Comparison of ENCODE assay signal across 14 cellular contexts in the genomic region with DNA sequence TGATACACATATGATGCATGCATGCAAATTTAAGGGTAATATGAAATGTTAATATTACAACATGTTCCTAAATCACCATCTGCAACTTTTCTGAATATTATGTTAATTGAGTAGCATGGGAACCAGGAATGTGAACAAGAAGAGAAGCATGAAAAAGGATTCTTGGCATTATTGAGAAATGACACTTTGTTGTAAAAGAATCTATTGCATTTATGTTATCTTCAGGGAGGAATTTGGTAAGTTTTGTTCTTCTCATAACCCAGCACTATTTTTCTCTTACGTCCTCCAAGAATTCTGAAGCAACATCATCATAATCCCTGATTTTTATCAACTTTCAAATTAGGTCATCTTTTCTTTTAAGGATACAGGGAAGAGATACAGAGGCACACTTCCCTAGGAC.
"Had no signal": no experiment of that assay in that cellular context is flagged by ENCODE, and none has a peak within 500 bp of the region (broad histone marks: within the 10 kb centered on the region; RNA-seq: fewer than 3 reads in every experiment).

No MANE protein-coding gene starts in this region.

- H3K27ac ChIP-seq: gastrocnemius medialis, tibial nerve, uterus, WERI-Rb-1 had no signal

- H3K4me1 Mint-ChIP-seq: memory B cell had no signal

- H3K4me3 Mint-ChIP-seq: activated CD4-positive, alpha-beta memory T cell treated with anti-CD3 and anti-CD28 coated beads for 36 hours; activated naive CD8-positive, alpha-beta T cell treated with anti-CD3 and anti-CD28 coated beads for 36 hours; activated T-helper 1 cell treated with anti-CD3 and anti-CD28 coated beads, Interleukin-12 subunit alpha, Interleukin-12 subunit beta, Interleukin-2, Interleukin-4 antibody, amounts not matched to agents 30 ng/mL and 10 ng/mL and 1 ng/mL, durations not matched to agents 14 hours and 24 hours and 36 hours; memory B cell; stimulated activated naive CD8-positive, alpha-beta T cell treated with anti-CD3 and anti-CD28 coated beads, Interleukin-15, Interleukin-2, amounts not matched to agents 100 ng/mL and 50 ng/mL, for 24 hours had no signal

- ATAC-seq: gastrocnemius medialis had no signal

- DNase-seq: activated CD4-positive, alpha-beta memory T cell treated with anti-CD3 and anti-CD28 coated beads for 36 hours; activated naive CD8-positive, alpha-beta T cell treated with anti-CD3 and anti-CD28 coated beads for 36 hours; activated T-cell treated with anti-CD3 and anti-CD28 coated beads for 4 hours; gastrocnemius medialis; head of caudate nucleus; stimulated activated CD4-positive, alpha-beta T cell treated with anti-CD3 and anti-CD28 coated beads, Interleukin-12 subunit alpha, Interleukin-12 subunit beta, amount 100 ng/mL, for 4 hours; stimulated activated CD4-positive, alpha-beta T cell treated with anti-CD3 and anti-CD28 coated beads, Interleukin-2, amount 100 ng/mL, for 24 hours; uterus; WERI-Rb-1 had no signal

- H3K36me3 Mint-ChIP-seq: activated CD4-positive, alpha-beta memory T cell treated with anti-CD3 and anti-CD28 coated beads for 36 hours; activated naive CD8-positive, alpha-beta T cell treated with anti-CD3 and anti-CD28 coated beads for 36 hours; memory B cell had no signal

- H3K36me3 ChIP-seq: gastrocnemius medialis, tibial nerve, uterus, WERI-Rb-1 had no signal

- H3K9me3 Mint-ChIP-seq: activated CD4-positive, alpha-beta memory T cell treated with anti-CD3 and anti-CD28 coated beads for 36 hours; activated naive CD8-positive, alpha-beta T cell treated with anti-CD3 and anti-CD28 coated beads for 36 hours; activated T-helper 1 cell treated with anti-CD3 and anti-CD28 coated beads, Interleukin-12 subunit alpha, Interleukin-12 subunit beta, Interleukin-2, Interleukin-4 antibody, amounts not matched to agents 30 ng/mL and 10 ng/mL and 1 ng/mL, durations not matched to agents 14 hours and 24 hours and 36 hours; memory B cell; stimulated activated naive CD8-positive, alpha-beta T cell treated with anti-CD3 and anti-CD28 coated beads, Interleukin-15, Interleukin-2, amounts not matched to agents 100 ng/mL and 50 ng/mL, for 24 hours had no signal

- H3K27ac Mint-ChIP-seq: activated CD4-positive, alpha-beta memory T cell treated with anti-CD3 and anti-CD28 coated beads for 36 hours; activated naive CD8-positive, alpha-beta T cell treated with anti-CD3 and anti-CD28 coated beads for 36 hours; activated T-helper 1 cell treated with anti-CD3 and anti-CD28 coated beads, Interleukin-12 subunit alpha, Interleukin-12 subunit beta, Interleukin-2, Interleukin-4 antibody, amounts not matched to agents 30 ng/mL and 10 ng/mL and 1 ng/mL, durations not matched to agents 14 hours and 24 hours and 36 hours; memory B cell; progenitor cell of endocrine pancreas; stimulated activated naive CD8-positive, alpha-beta T cell treated with anti-CD3 and anti-CD28 coated beads, Interleukin-15, Interleukin-2, amounts not matched to agents 100 ng/mL and 50 ng/mL, for 24 hours had no signal

- H3K27me3 Mint-ChIP-seq: activated CD4-positive, alpha-beta memory T cell treated with anti-CD3 and anti-CD28 coated beads for 36 hours; activated naive CD8-positive, alpha-beta T cell treated with anti-CD3 and anti-CD28 coated beads for 36 hours; memory B cell; progenitor cell of endocrine pancreas; stimulated activated naive CD8-positive, alpha-beta T cell treated with anti-CD3 and anti-CD28 coated beads, Interleukin-15, Interleukin-2, amounts not matched to agents 100 ng/mL and 50 ng/mL, for 24 hours had no signal

- H3K9me3 ChIP-seq: gastrocnemius medialis, tibial nerve, uterus had no signal

- H3K4me1 ChIP-seq: gastrocnemius medialis, uterus had no signal

- H3K4me3 ChIP-seq: gastrocnemius medialis, tibial nerve, uterus had no signal

- H3K27me3 ChIP-seq: gastrocnemius medialis, tibial nerve had no signal
